In genomic region chr17:63826468-63827001, GRCh38 we compare ENCODE assay signal across 8 cellular contexts. TPM values are rescaled to one million over a fixed set of nuclear protein-coding genes. Genes with fewer than 3 reads are reported as not detected.
DNase-seq lines count a peak whose midpoint lies in the region; ATAC-seq and TF ChIP-seq lines count a peak whose summit lies in the region.

No MANE protein-coding gene starts in this region.

- H2AFZ ChIP-seq in ACC112 (ENCODE audit: low read length, unreplicated experiment): no peak overlapping the region

- H3K27me3 ChIP-seq in ACC112 (ENCODE audit: insufficient read depth, low read length) (no peaks in the 10 kb centered on the region), endodermal cell (ENCODE audit: control insufficient read depth, insufficient read depth, low read length, poor library complexity, severe bottlenecking) (no peaks in the 10 kb centered on the region)

- peak overlapping the region; percentile 99 for H3K4me3 Mint-ChIP-seq in endodermal cell
- peak overlapping the region; percentile 95 to 99 (median 96) for H3K4me3 Mint-ChIP-seq in naive B cell

- peak; percentile 3 for ATAC-seq in GM21423 (IDR thresholded peaks at IDR 0.05; ENCODE audit: unreplicated experiment)
- no peak for ATAC-seq in naive B cell (ENCODE audit: low read depth in 2 of 2)
- no peak for ATAC-seq in HG02970 (IDR thresholded peaks at IDR 0.05; ENCODE audit: low FRiP score, unreplicated experiment)
- ATAC-seq in GM21723 (IDR thresholded peaks at IDR 0.05; ENCODE audit: unreplicated experiment): no peak
- ATAC-seq in HG03342 (IDR thresholded peaks at IDR 0.05; ENCODE audit: unreplicated experiment): no peak

- H3K4me3 ChIP-seq in ACC112 (ENCODE audit: low read depth, low read length) (peak overlapping the region; percentile 90), endodermal cell (ENCODE audit: low read length) (peak overlapping the region; percentile 90)

- no peaks in the 10 kb centered on the region for H3K9me3 ChIP-seq in endodermal cell (ENCODE audit: control insufficient read depth, low read length)

- H3K36me3 Mint-ChIP-seq in endodermal cell (ENCODE audit: low read depth) (peaks cover 74% of the 10 kb centered on the region), naive B cell (peaks cover 10 to 33% of the 10 kb centered on the region in 2 donors)

- H3K27ac ChIP-seq in ACC112 (ENCODE audit: low read depth, low read length) (peak overlapping the region; percentile 96), endodermal cell (ENCODE audit: low read depth, low read length) (peak overlapping the region; percentile 2)

- peak overlapping the region; percentile 92 for H3K9ac ChIP-seq in endodermal cell (ENCODE audit: extremely low read depth, low read length, poor library complexity, severe bottlenecking)

- H3K27me3 Mint-ChIP-seq in endodermal cell (ENCODE audit: insufficient read depth): no peaks in the 10 kb centered on the region
- no peaks in the 10 kb centered on the region for H3K27me3 Mint-ChIP-seq in naive B cell

- H3K36me3 ChIP-seq in ACC112 (ENCODE audit: insufficient read depth, low read length) (peaks cover 48% of the 10 kb centered on the region), endodermal cell (ENCODE audit: control insufficient read depth, insufficient read depth, low read length) (peaks cover 72% of the 10 kb centered on the region)

- H3K9me3 Mint-ChIP-seq in endodermal cell: no peaks in the 10 kb centered on the region
- no peaks in the 10 kb centered on the region for H3K9me3 Mint-ChIP-seq in naive B cell

- H3K4me1 ChIP-seq in ACC112 (ENCODE audit: control insufficient read depth, insufficient read depth, low read length, unreplicated experiment): peaks cover 19% of the 10 kb centered on the region
- no peaks in the 10 kb centered on the region for H3K4me1 ChIP-seq in endodermal cell (ENCODE audit: control insufficient read depth, insufficient read depth, low read length)

- H3K27ac Mint-ChIP-seq in endodermal cell: peak overlapping the region; percentile 100
- peak overlapping the region; percentile 97 to 100 (median 99) for H3K27ac Mint-ChIP-seq in naive B cell

- peak; percentile 34 for TF ChIP-seq CTCF in endodermal cell (conservative IDR thresholded peaks at IDR 0.05)

- H3K4me1 Mint-ChIP-seq in endodermal cell (peaks cover 17% of the 10 kb centered on the region), naive B cell (peaks cover 68 to 91% (median 72%) of the 10 kb centered on the region in 3 donors)

- peaks cover 51% of the 10 kb centered on the region for H3K79me2 ChIP-seq in ACC112 (ENCODE audit: control insufficient read depth, insufficient read depth, low read length, unreplicated experiment)

- 2 to 4% methylated on average over 29 to 30 of the region's 31 CpGs for WGBS in endodermal cell (ENCODE audit: insufficient coverage in 1 of 2, insufficient read length in 1 of 2), 2 experiments

- DNase-seq in RPMI8226 (peak; percentile 35), endodermal cell (peak; percentile 74), naive B cell (peak; percentile 19)

RNA-seq across cellular contexts. Expression of gene PSMC5, which starts 0.7 kb away (rescaled TPM):
- total RNA-seq in endodermal cell: 100 to 1,000 TPM; 137 TPM
- 119 TPM for polyA plus RNA-seq in endodermal cell (2013, experiment 1 of 2)
- polyA plus RNA-seq in endodermal cell (2013, experiment 2 of 2): 111 TPM
- polyA plus RNA-seq in naive B cell (ENCODE audit: low read depth in 6 of 6): 100 to 1,000 TPM; 107 to 220 (median 118) TPM

RNA-seq across cellular contexts. Expression of gene FTSJ3, which starts 0.9 kb away (rescaled TPM):
- total RNA-seq in endodermal cell: 10 to 100 TPM; 58.5 to 72.3 TPM
- 34.3 TPM for polyA plus RNA-seq in endodermal cell (2013, experiment 1 of 2)
- 28.1 TPM for polyA plus RNA-seq in endodermal cell (2013, experiment 2 of 2)
- polyA plus RNA-seq in naive B cell (ENCODE audit: low read depth in 6 of 6): 10 to 100 TPM in 5 of 6 donors, 1 to 10 TPM in 1; 3.8 to 35.5 (median 22.2) TPM

RNA-seq across cellular contexts. Expression of gene SMARCD2, which starts 15.9 kb away (rescaled TPM):
- 10 to 100 TPM; 68.8 to 82.1 TPM for total RNA-seq in endodermal cell
- polyA plus RNA-seq in endodermal cell (2013, experiment 1 of 2): 43.3 TPM
- 43.8 TPM for polyA plus RNA-seq in endodermal cell (2013, experiment 2 of 2)
- polyA plus RNA-seq in naive B cell (ENCODE audit: low read depth in 6 of 6): 100 to 1,000 TPM in 2 of 6 donors, 10 to 100 TPM in 4; 62.0 to 142 (median 95.1) TPM

RNA-seq across cellular contexts. Expression of gene CSH2, which starts 46.9 kb away (rescaled TPM):
- under 1 TPM in 1 of 2 donors, not detected in 1; 0.57 TPM for total RNA-seq in endodermal cell
- not detected for polyA plus RNA-seq in endodermal cell (2013, experiment 1 of 2)
- polyA plus RNA-seq in endodermal cell (2013, experiment 2 of 2): not detected
- polyA plus RNA-seq in naive B cell (ENCODE audit: low read depth in 6 of 6): not detected

RNA-seq across cellular contexts. Expression of gene DDX42, which starts 52.6 kb away (rescaled TPM):
- total RNA-seq in endodermal cell: 100 to 1,000 TPM; 154 to 171 TPM
- polyA plus RNA-seq in endodermal cell (2013, experiment 1 of 2): 105 TPM
- polyA plus RNA-seq in endodermal cell (2013, experiment 2 of 2): 90.8 TPM
- polyA plus RNA-seq in naive B cell (ENCODE audit: low read depth in 6 of 6): 10 to 100 TPM in 4 of 6 donors, 1 to 10 TPM in 2; 6.3 to 24.1 (median 13.5) TPM

Comparison
In these comparisons a context has a peak if more than half of its experiments do, and no peak if none do; other contexts are left out.
1. DNase-seq: peak in every context shown above with its lines; median percentile 74 in endodermal cell; 35 in RPMI8226; 19 in naive B cell.